Comparison of ENCODE assay signal across 8 cellular contexts in genomic region chr22:17638432-17639237, GRCh38. TPM values are rescaled to one million over a fixed set of nuclear protein-coding genes. Genes with fewer than 3 reads are reported as not detected.
DNase-seq lines count a peak whose midpoint lies in the region; ATAC-seq, FAIRE-seq and TF ChIP-seq lines count a peak whose summit lies in the region.

Gene BCL2L13, plus strand, starts transcription at chr22:17638757. Its CDS starts 16,955 bp downstream, at chr22:17655712.

- intact Hi-C loops in CD14-positive monocyte (cut with micrococcal nuclease) (loop anchor here (1.0 to 5.0 kb wide), 4 partner anchors 9 to 69 kb away; no protein-coding TSS in a partner anchor), HepG2 (cut with micrococcal nuclease; ENCODE audit: unreplicated experiment) (loop anchor here (5.0 kb wide), 1 partner anchor 81 kb away; no protein-coding TSS in a partner anchor)

- H3K27me3 Mint-ChIP-seq in CD14-positive monocyte (ENCODE audit: low read depth in 3 of 3) = no peaks in the 10 kb centered on the region

- peaks cover 9 to 10% of the 10 kb centered on the region in 2 donors for H3K36me3 Mint-ChIP-seq in CD14-positive monocyte

- POLR2A ChIA-PET in HepG2 (lab: Yijun Ruan, JAX) = interaction anchor here (0.7 to 2.4 kb wide), 14 partner anchors 9 to 439 kb away, joined by 3 to 8 read pairs (median 5); partner anchors contain the start of gene PEX26

- peak within 1 kb of the TSS; percentile 100 for H3K9ac ChIP-seq in HepG2 (ENCODE audit: insufficient read depth, low read depth, low read length)

- peak; percentile 96 for ATAC-seq in GM19372 (IDR thresholded peaks at IDR 0.05; ENCODE audit: low read depth, unreplicated experiment)
- ATAC-seq in HG03521 (IDR thresholded peaks at IDR 0.05; ENCODE audit: unreplicated experiment) = peak; percentile 92
- peak; percentile 94 for ATAC-seq in HepG2

- H3K4me3 ChIP-seq in HepG2 (replicated peaks in 1 of 3; ENCODE audit: insufficient read depth in 1 of 3, low read depth in 2 of 3, low read length in 3 of 3) = peak within 1 kb of the TSS; percentile 65 to 95 (median 95)

- H3K9me3 Mint-ChIP-seq in CD14-positive monocyte = peaks cover 0 to 3% (median 0%) of the 10 kb centered on the region in 7 donors

- TF ChIP-seq CTCF in CD14-positive monocyte (IDR thresholded peaks at IDR 0.05) (no peak), HepG2 (CRISPR knock-in tag; IDR thresholded peaks at IDR 0.05) (peak; percentile 13; the same call in 1 of the 2 replicates)

- H2AFZ ChIP-seq in HepG2 (ENCODE audit: low read length) = no peak within 1 kb of the TSS

- DNase-seq in CD14-positive monocyte (ENCODE audit: low spot score) (peak; percentile 88), NCI-H82 (lab: John Stamatoyannopoulos, UW) (peak; percentile 94), dermis microvascular lymphatic vessel endothelial cell (ENCODE audit: low read depth in 2 of 2) (peak; percentile 87 to 96), HepG2 (ENCODE audit: low spot score) (peak; percentile 92)
- peak; percentile 88 to 92 for DNase-seq in activated CD4-positive, alpha-beta T cell treated with anti-CD3 and anti-CD28 coated beads, Interleukin-2, amount 50 U/mL, for 48 hours
- peak; percentile 85 to 86 for DNase-seq in stimulated activated CD4-positive, alpha-beta T cell treated with anti-CD3 and anti-CD28 coated beads, Interleukin-2, amount 100 ng/mL, for 48 hours

- peaks cover 16% of the 10 kb centered on the region for H3K79me2 ChIP-seq in HepG2 (ENCODE audit: insufficient read depth, low read length)

- TF ChIP-seq RAD21 in HepG2 (CRISPR knock-in tag; IDR thresholded peaks at IDR 0.05) = no peak

- peak; percentile 71 to 79 for TF ChIP-seq POLR2A in HepG2 (IDR thresholded peaks at IDR 0.05; ENCODE audit: insufficient read depth in 1 of 2, low read depth in 2 of 2, low read length in 2 of 2)

- in situ Hi-C loops in HepG2 (cut with HindIII; ENCODE audit: extremely low pct_ligation_motif_present, low pct_unique_long_range_greater_than_20kb) = no loop called here

- BruUV-seq in HepG2 (replicated peaks; lab: Mats Ljungman, UMichigan) = TSS peak; percentile 83

- peak within 1 kb of the TSS; percentile 91 to 98 for H3K4me3 Mint-ChIP-seq in CD14-positive monocyte

- peak within 1 kb of the TSS; percentile 73 for H3K4me2 ChIP-seq in HepG2 (ENCODE audit: low read depth, low read length)

- peak within 1 kb of the TSS; percentile 98 to 100 (median 99) for H3K27ac Mint-ChIP-seq in CD14-positive monocyte

- peaks cover 0 to 3% of the 10 kb centered on the region in 2 experiments; a peak in 1 of 5 replicates for H3K36me3 ChIP-seq in HepG2 (replicated peaks in 1 of 2; ENCODE audit: control insufficient read depth in 1 of 2, insufficient read depth in 2 of 2, low read length in 2 of 2)

- H4K20me1 ChIP-seq in HepG2 (ENCODE audit: insufficient read depth, low read length) = no peaks in the 10 kb centered on the region

- TF ChIP-seq EP300 in HepG2 (IDR thresholded peaks at IDR 0.05; ENCODE audit: low read depth in 2 of 2, low read length in 2 of 2) (peak in 1 of 2 experiments; percentile 43; a peak in 1 of 4 replicates), HepG2 (CRISPR knock-in tag; IDR thresholded peaks at IDR 0.05; ENCODE audit: borderline replicate concordance) (no peak; the same call in 1 of the 2 replicates)

- peak within 1 kb of the TSS; percentile 99 for H3K27ac ChIP-seq in HepG2 (ENCODE audit: extremely low read length, insufficient read depth, low read length)

- CTCF ChIA-PET in HepG2 (lab: Yijun Ruan, JAX; ENCODE audit: low intra/inter-chr PET ratio, low total read pairs) = no interaction called here

- H3K4me1 ChIP-seq in HepG2 (ENCODE audit: insufficient read depth, low read length) = peaks cover 26% of the 10 kb centered on the region

- H3K27me3 ChIP-seq in HepG2 (ENCODE audit: control insufficient read depth in 1 of 2, insufficient read depth in 2 of 2, low read length in 2 of 2) = no peaks in the 10 kb centered on the region; a peak in 1 of 5 replicates

- WGBS in HepG2 (ENCODE audit: low lambda C conversion rate) = 2% methylated on average over 20 of the region's 68 CpGs

- H3K4me1 Mint-ChIP-seq in CD14-positive monocyte = peaks cover 41% of the 10 kb centered on the region

- peak; percentile 74 for FAIRE-seq in HepG2 (lab: Jason Lieb, UNC)

- no peaks in the 10 kb centered on the region for H3K9me3 ChIP-seq in HepG2 (ENCODE audit: low read length)

TF ChIP-seq in HepG2, 621 proteins besides CTCF, POLR2A, EP300 and RAD21 (continues in another document):
- TF ChIP-seq KLF6 (CRISPR knock-in tag; IDR thresholded peaks at IDR 0.05) = peak; percentile 29
- no peak for TF ChIP-seq ZNF746 (CRISPR knock-in tag; IDR thresholded peaks at IDR 0.05)
- no peak; the same call in 1 of the 2 replicates for TF ChIP-seq KDM4B (CRISPR knock-in tag; IDR thresholded peaks at IDR 0.05)
- TF ChIP-seq, protein P1, sequence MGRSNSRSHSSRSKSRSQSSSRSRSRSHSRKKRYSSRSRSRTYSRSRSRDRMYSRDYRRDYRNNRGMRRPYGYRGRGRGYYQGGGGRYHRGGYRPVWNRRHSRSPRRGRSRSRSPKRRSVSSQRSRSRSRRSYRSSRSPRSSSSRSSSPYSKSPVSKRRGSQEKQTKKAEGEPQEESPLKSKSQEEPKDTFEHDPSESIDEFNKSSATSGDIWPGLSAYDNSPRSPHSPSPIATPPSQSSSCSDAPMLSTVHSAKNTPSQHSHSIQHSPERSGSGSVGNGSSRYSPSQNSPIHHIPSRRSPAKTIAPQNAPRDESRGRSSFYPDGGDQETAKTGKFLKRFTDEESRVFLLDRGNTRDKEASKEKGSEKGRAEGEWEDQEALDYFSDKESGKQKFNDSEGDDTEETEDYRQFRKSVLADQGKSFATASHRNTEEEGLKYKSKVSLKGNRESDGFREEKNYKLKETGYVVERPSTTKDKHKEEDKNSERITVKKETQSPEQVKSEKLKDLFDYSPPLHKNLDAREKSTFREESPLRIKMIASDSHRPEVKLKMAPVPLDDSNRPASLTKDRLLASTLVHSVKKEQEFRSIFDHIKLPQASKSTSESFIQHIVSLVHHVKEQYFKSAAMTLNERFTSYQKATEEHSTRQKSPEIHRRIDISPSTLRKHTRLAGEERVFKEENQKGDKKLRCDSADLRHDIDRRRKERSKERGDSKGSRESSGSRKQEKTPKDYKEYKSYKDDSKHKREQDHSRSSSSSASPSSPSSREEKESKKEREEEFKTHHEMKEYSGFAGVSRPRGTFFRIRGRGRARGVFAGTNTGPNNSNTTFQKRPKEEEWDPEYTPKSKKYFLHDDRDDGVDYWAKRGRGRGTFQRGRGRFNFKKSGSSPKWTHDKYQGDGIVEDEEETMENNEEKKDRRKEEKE (IDR thresholded peaks at IDR 0.05) = no peak
- peak; percentile 29; the same call in 1 of the 2 replicates for TF ChIP-seq DNMT3B (CRISPR knock-in tag; conservative IDR thresholded peaks at IDR 0.05)
- TF ChIP-seq RBAK (CRISPR knock-in tag; IDR thresholded peaks at IDR 0.05) = no peak
- TF ChIP-seq MTA3 (CRISPR knock-in tag; IDR thresholded peaks at IDR 0.05) = no peak
- TF ChIP-seq ZFY (CRISPR knock-in tag; IDR thresholded peaks at IDR 0.05) = peak; percentile 77
- TF ChIP-seq GPBP1L1 (CRISPR knock-in tag; IDR thresholded peaks at IDR 0.05) = no peak
- no peak for TF ChIP-seq ZBTB1 (CRISPR knock-in tag; IDR thresholded peaks at IDR 0.05; ENCODE audit: borderline replicate concordance)

RNA-seq across cellular contexts. Expression of gene BCL2L13, which starts in this region (rescaled TPM):
- polyA plus RNA-seq in CD14-positive monocyte (10 to 100 TPM; 53.0 to 67.8 TPM), HepG2 (2011; rRNA removed) (14.1 and 14.6 TPM in 2 replicates)
- total RNA-seq in dermis microvascular lymphatic vessel endothelial cell (25.7 and 29.3 TPM in 2 replicates), HepG2 (2016; rRNA removed; fragmentation: Illumina TruSeq; extraction: Trizol) (13.4 and 13.5 TPM in 2 replicates)
- 8.7 and 9.3 TPM in 2 replicates for total RNA-seq in HepG2 (2016; cell fraction: cytosol; rRNA removed; fragmentation: Illumina TruSeq; extraction: Trizol; ENCODE audit: low read depth)
- total RNA-seq in HepG2 (2016; cell fraction: insoluble cytoplasmic fraction; rRNA removed; fragmentation: Illumina TruSeq; extraction: Trizol) = 11.7 and 11.9 TPM in 2 replicates
- total RNA-seq in HepG2 (2016; cell fraction: membrane; rRNA removed; fragmentation: Illumina TruSeq; extraction: Trizol) = 17.2 and 17.6 TPM in 2 replicates
- total RNA-seq in HepG2 (2016; cell fraction: nucleus; rRNA removed; fragmentation: Illumina TruSeq; extraction: Trizol) = 9.3 and 13.9 TPM in 2 replicates
- polyA plus RNA-seq in HepG2 (2011; cell fraction: cytosol; rRNA removed) = 12.3 and 14.8 TPM in 2 replicates
- 6.2 and 6.7 TPM in 2 replicates for polyA plus RNA-seq in HepG2 (2011; cell fraction: nucleus; rRNA removed)
- 12.5 and 13.1 TPM in 2 replicates for polyA plus RNA-seq in HepG2 (2012)
- 7.3 and 7.7 TPM in 2 replicates for polyA plus RNA-seq in HepG2 (2016; cell fraction: cytosol; fragmentation: Illumina TruSeq; extraction: Trizol; ENCODE audit: low read depth)
- polyA plus RNA-seq in HepG2 (2016; cell fraction: insoluble cytoplasmic fraction; fragmentation: Illumina TruSeq; extraction: Trizol; ENCODE audit: low read depth) = 12.8 and 13.3 TPM in 2 replicates
- polyA plus RNA-seq in HepG2 (2016; cell fraction: membrane; fragmentation: Illumina TruSeq; extraction: Trizol; ENCODE audit: low read depth) = 12.3 and 13.0 TPM in 2 replicates
- polyA plus RNA-seq in HepG2 (2016; cell fraction: nucleus; fragmentation: Illumina TruSeq; extraction: Trizol; ENCODE audit: insufficient read depth, low read depth) = 10.7 and 11.2 TPM in 2 replicates
- 22.9 and 28.7 TPM in 2 replicates for polyA minus RNA-seq in HepG2 (2011; rRNA and poly(A)+ RNA removed; ENCODE audit: low replicate concordance)
- polyA minus RNA-seq in HepG2 (2011; cell fraction: cytosol; rRNA and poly(A)+ RNA removed) = 11.3 and 13.1 TPM in 2 replicates
- polyA minus RNA-seq in HepG2 (2011; cell fraction: nucleus; rRNA and poly(A)+ RNA removed) = 15.7 and 16.4 TPM in 2 replicates

Comparison
In these comparisons a context has a peak if more than half of its experiments do, and no peak if none do; other contexts are left out.
1. Peak in every context shown above with its lines: DNase-seq, ATAC-seq, H3K4me3 ChIP-seq and H3K27ac ChIP-seq.